Comparison of ENCODE assay signal across 8 cellular contexts in the genomic region with DNA sequence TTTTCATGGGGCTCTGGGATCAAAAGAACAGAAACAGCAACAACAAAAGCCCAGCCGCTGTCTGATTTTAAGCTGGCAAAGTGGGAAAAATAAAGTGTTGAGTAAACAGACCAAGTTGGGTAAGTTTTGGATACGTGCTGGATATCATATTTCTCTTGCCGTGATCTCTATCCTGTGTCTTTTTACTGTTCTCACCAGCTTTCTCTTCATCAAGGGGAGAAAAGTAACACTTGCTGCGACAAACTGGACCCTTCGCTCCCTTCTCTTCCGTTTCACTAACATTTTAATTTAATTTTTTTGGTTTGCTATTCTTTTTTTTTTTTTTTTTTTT. TPM values are rescaled to one million over a fixed set of nuclear protein-coding genes. Genes with fewer than 3 reads are reported as not detected.
A peak's percentile ranks its signal among the peaks of the same experiment; 100 is the strongest.
DNase-seq lines count a peak whose midpoint lies in the region; ATAC-seq and TF ChIP-seq lines count a peak whose summit lies in the region.

No MANE protein-coding gene starts in this region.

- 0 out of 2 replicates have a peak, but pooled peaks cover 3% of the 10 kb centered on the region for H3K79me2 ChIP-seq in GM23338 (replicated peaks; ENCODE audit: insufficient read depth)

- TF ChIP-seq CTCF in GM23338 (conservative IDR thresholded peaks at IDR 0.05; ENCODE audit: low read depth in 2 of 2) = no peak
- no peak for TF ChIP-seq CTCF in glutamatergic neuron (IDR thresholded peaks at IDR 0.05; ENCODE audit: partially characterized antibody, unreplicated experiment)

- POLR2A ChIA-PET in T-cell (lab: Charles Lee) = interaction anchor here in 1 of 2 donors (0.6 to 0.7 kb wide), 4 partner anchors 24 to 394 kb away, joined by 3 to 9 read pairs (median 4); no protein-coding TSS in a partner anchor

- H4K20me1 ChIP-seq in GM23338 (replicated peaks; ENCODE audit: insufficient read depth) = no peaks in the 10 kb centered on the region

- H3K36me3 ChIP-seq in GM23338 (ENCODE audit: insufficient read depth) = no peaks in the 10 kb centered on the region

- H3K27me3 Mint-ChIP-seq in GM23338 (ENCODE audit: insufficient read depth, low read depth, poor library complexity) = peaks cover 2% of the 10 kb centered on the region
- H3K27me3 Mint-ChIP-seq in T-cell = peaks cover 22 to 35% of the 10 kb centered on the region in 2 donors
- peaks cover 6% of the 10 kb centered on the region for H3K27me3 Mint-ChIP-seq in glutamatergic neuron (ENCODE audit: unreplicated experiment)

- DNase-seq in GM23338 (ENCODE audit: low spot score) (no peak), T-cell (no peak), glutamatergic neuron (no peak), skeletal muscle cell (ENCODE audit: low read depth) (no peak), NCI-H524 treated with DMSO at 0.1 percent for 48 hours (lab: John Stamatoyannopoulos, UW) (no peak)

- peaks cover 2% of the 10 kb centered on the region; the same call in 1 of the 2 replicates for H3K9me2 ChIP-seq in GM23338 (ENCODE audit: insufficient read depth)

- H3K4me3 Mint-ChIP-seq in GM23338 (peak overlapping the region; percentile 87), T-cell (peak overlapping the region; percentile 76 to 82 (median 77)), glutamatergic neuron (ENCODE audit: unreplicated experiment) (peak overlapping the region; percentile 83)

- H3K4me2 ChIP-seq in GM23338 = peak overlapping the region; percentile 80

- no peaks in the 10 kb centered on the region for H3K36me3 Mint-ChIP-seq in GM23338 (ENCODE audit: low read depth)
- H3K36me3 Mint-ChIP-seq in T-cell = no peaks in the 10 kb centered on the region
- no peaks in the 10 kb centered on the region for H3K36me3 Mint-ChIP-seq in glutamatergic neuron (ENCODE audit: unreplicated experiment)

- ATAC-seq in GM23338 (no peak), T-cell (replicated peaks in 1 of 4) (peak in 2 of 4 experiments; percentile 14 to 32), GM21367 (IDR thresholded peaks at IDR 0.05; ENCODE audit: unreplicated experiment) (no peak), HG02678 (IDR thresholded peaks at IDR 0.05; ENCODE audit: unreplicated experiment) (no peak), HG02870 (IDR thresholded peaks at IDR 0.05; ENCODE audit: unreplicated experiment) (no peak)

- H3K4me3 ChIP-seq in GM23338 = peak overlapping the region; percentile 74
- peak overlapping the region; percentile 68 for H3K4me3 ChIP-seq in skeletal muscle cell (ENCODE audit: low read depth, low read length)

- peaks cover 7% of the 10 kb centered on the region for H3K4me1 ChIP-seq in GM23338 (ENCODE audit: insufficient read depth)

- peak overlapping the region; percentile 90 for H2AFZ ChIP-seq in GM23338

- H3K9me3 Mint-ChIP-seq in GM23338 (no peaks in the 10 kb centered on the region; the same call in 2 of the 3 replicates), T-cell (no peaks in the 10 kb centered on the region), glutamatergic neuron (ENCODE audit: unreplicated experiment) (no peaks in the 10 kb centered on the region)

- 0 out of 2 replicates have a peak overlapping the region, but pooled peaks have one; percentile 23 for H3K27ac Mint-ChIP-seq in GM23338
- H3K27ac Mint-ChIP-seq in T-cell = no peak overlapping the region
- H3K27ac Mint-ChIP-seq in glutamatergic neuron (ENCODE audit: unreplicated experiment) = no peak overlapping the region

- CTCF ChIA-PET in T-cell (lab: Charles Lee) = interaction anchor here in 1 of 2 donors (0.6 kb wide), 1 partner anchor 300 kb away, joined by 3 read pairs; no protein-coding TSS in a partner anchor

- H3K4me1 Mint-ChIP-seq in GM23338 (peaks cover 9% of the 10 kb centered on the region), T-cell (peaks cover 10 to 16% (median 12%) of the 10 kb centered on the region in 3 donors), glutamatergic neuron (ENCODE audit: low read depth, unreplicated experiment) (peaks cover 2% of the 10 kb centered on the region)

- H3K27ac ChIP-seq in GM23338 (ENCODE audit: low read depth) = no peak overlapping the region

- H3K27me3 ChIP-seq in GM23338 (ENCODE audit: insufficient read depth) = no peaks in the 10 kb centered on the region

- no peaks in the 10 kb centered on the region for H3F3A ChIP-seq in GM23338 (replicated peaks; ENCODE audit: low read depth)

TF ChIP-seq in GM23338, 12 proteins besides CTCF, POLR2A, EP300 and RAD21:
- TF ChIP-seq JUNB (IDR thresholded peaks at IDR 0.05; ENCODE audit: unreplicated experiment) = no peak
- no peak for TF ChIP-seq EZH2 (IDR thresholded peaks at IDR 0.05; ENCODE audit: low read depth, unreplicated experiment)

RNA-seq across cellular contexts. Expression of a gene that starts 0.4 kb away (rescaled TPM):
- 6.5 and 7.0 TPM in 2 replicates for total RNA-seq in GM23338 (2014; rRNA removed; shearing (Covaris generic))
- 11.1 and 12.7 TPM in 2 replicates for polyA plus RNA-seq in GM23338 (2016; fragmentation: Nextera tagmentation; extraction: Ambion mirVana)
- under 1 TPM in 4 of 5 donors, not detected in 1; 0.15 to 0.36 (median 0.18) TPM for total RNA-seq in T-cell
- total RNA-seq in glutamatergic neuron (ENCODE audit: unreplicated experiment) = 0.61 TPM
